In genomic region chr1:87510540-87510939, GRCh38 we compare ENCODE assay signal across 33 cellular contexts.
"Had no signal": no experiment of that assay in that cellular context is flagged by ENCODE, and none has a peak within 500 bp of the region (broad histone marks: within the 10 kb centered on the region; RNA-seq: fewer than 3 reads in every experiment).

No MANE protein-coding gene starts in this region.

- H3K27ac ChIP-seq: adrenal gland, ascending aorta, body of pancreas, brain microvascular endothelial cell, breast epithelium, cardiac muscle cell had no signal

- FAIRE-seq: astrocyte, bronchial epithelial cell had no signal

- ATAC-seq: activated naive CD4-positive, alpha-beta T cell treated with anti-CD3 and anti-CD28 coated beads, Interleukin-2, amount 50 U/mL, for 72 hours; activated naive CD8-positive, alpha-beta T cell treated with anti-CD3 and anti-CD28 coated beads, Interleukin-2, amount 50 U/mL, for 24 hours; activated T-cell treated with anti-CD3 and anti-CD28 coated beads, Interleukin-2, amount 50 U/mL, for 4 hours; activated T-cell treated with anti-CD3 and anti-CD28 coated beads, Interleukin-2, amount 50 U/mL, for 72 hours; activated T-helper 17 cell treated with anti-CD3 and anti-CD28 coated beads, Interleukin-2, amount 50 U/mL, for 72 hours; body of pancreas had no signal

- H3K4me3 ChIP-seq: adrenal gland, ascending aorta, body of pancreas, breast epithelium, cardiac muscle cell had no signal

- H3K36me3 ChIP-seq: adrenal gland, ascending aorta, brain microvascular endothelial cell, breast epithelium, cardiac muscle cell had no signal

- H3K4me1 ChIP-seq: adrenal gland, body of pancreas, breast epithelium had no signal

- DNase-seq: activated effector memory CD4-positive, alpha-beta T cell treated with anti-CD3 and anti-CD28 coated beads, Interleukin-2, amount 50 U/mL, for 16 hours; activated effector memory CD4-positive, alpha-beta T cell treated with Interleukin-2 at 50 U/mL for 16 hours; activated gamma-delta T cell; activated gamma-delta T cell treated with Interleukin-2 at 50 U/mL for 16 hours; activated naive CD4-positive, alpha-beta T cell; activated naive CD4-positive, alpha-beta T cell treated with anti-CD3 and anti-CD28 coated beads for 36 hours; activated naive CD4-positive, alpha-beta T cell treated with anti-CD3 and anti-CD28 coated beads, Interleukin-2, amount 10 ng/mL, durations not matched to agents 7 days and 5 days; activated naive CD4-positive, alpha-beta T cell treated with anti-CD3 and anti-CD28 coated beads, Interleukin-2, amount 50 U/mL, for 16 hours; activated naive CD4-positive, alpha-beta T cell treated with Interleukin-2 at 50 U/mL for 16 hours; activated naive CD8-positive, alpha-beta T cell treated with anti-CD3 and anti-CD28 coated beads for 36 hours; activated naive CD8-positive, alpha-beta T cell treated with anti-CD3 and anti-CD28 coated beads, Interleukin-2, amount 10 ng/mL, durations not matched to agents 7 days and 5 days; activated naive CD8-positive, alpha-beta T cell treated with anti-CD3 and anti-CD28 coated beads, Interleukin-2, amount 50 U/mL, for 24 hours; activated T-cell treated with anti-CD3 and anti-CD28 coated beads, Interleukin-2, amount 50 U/mL, for 24 hours; activated T-cell treated with anti-CD3 and anti-CD28 coated beads, Interleukin-2, amount 50 U/mL, for 4 hours; activated T-cell treated with anti-CD3 and anti-CD28 coated beads, Interleukin-2, amount 50 U/mL, for 48 hours; activated T-cell treated with anti-CD3 and anti-CD28 coated beads, Interleukin-2, amount 50 U/mL, for 72 hours; adrenal gland; amniotic stem cell; amygdala; anterior cingulate cortex; aorta; body of pancreas; brain microvascular endothelial cell; caudate nucleus; central memory CD4-positive, alpha-beta T cell; cerebellar nuclear complex had no signal

- H3K27me3 ChIP-seq: adrenal gland, ascending aorta, body of pancreas, brain microvascular endothelial cell, breast epithelium, cardiac muscle cell had no signal

- H3K9me3 ChIP-seq: adrenal gland, ascending aorta, body of pancreas, breast epithelium had no signal
